8 cellular contexts compared by ENCODE assay signal in genomic region chr6:30646450-30647038, GRCh38. TPM values are rescaled to one million over a fixed set of nuclear protein-coding genes. Genes with fewer than 3 reads are reported as not detected.
A peak's percentile ranks its signal among the peaks of the same experiment; 100 is the strongest.
DNase-seq lines count a peak whose midpoint lies in the region; ATAC-seq and TF ChIP-seq lines count a peak whose summit lies in the region.

No MANE protein-coding gene starts in this region.

- no peaks in the 10 kb centered on the region for H3K27me3 ChIP-seq in prostate gland (replicated peaks; ENCODE audit: insufficient read depth)

- no peaks in the 10 kb centered on the region for H3K4me1 ChIP-seq in prostate gland (replicated peaks)

- H3K27ac Mint-ChIP-seq in activated naive CD8-positive, alpha-beta T cell, result peak overlapping the region; percentile 85

- H3K4me3 ChIP-seq in NB4 (ENCODE audit: low read depth, low read length), result peak overlapping the region; percentile 60
- H3K4me3 ChIP-seq in prostate gland, result peak overlapping the region; percentile 89 to 90

- peaks cover 2% of the 10 kb centered on the region for H3K36me3 Mint-ChIP-seq in activated naive CD8-positive, alpha-beta T cell

- ATAC-seq in GM21526 (IDR thresholded peaks at IDR 0.05; ENCODE audit: low FRiP score, unreplicated experiment) (peak; percentile 25), left cardiac atrium (peak in 1 of 2 donors; percentile 93), GM18511 (IDR thresholded peaks at IDR 0.05; ENCODE audit: unreplicated experiment) (no peak)

- peaks cover 31% of the 10 kb centered on the region for H3K4me1 Mint-ChIP-seq in activated naive CD8-positive, alpha-beta T cell (ENCODE audit: low read depth)

- H3K36me3 ChIP-seq in prostate gland, result no peaks in the 10 kb centered on the region

- peak overlapping the region; percentile 94 to 96 for H3K27ac ChIP-seq in prostate gland

- DNase-seq in NB4 (ENCODE audit: low read depth) (no peak), left cardiac atrium (peak; percentile 96), prostate gland (ENCODE audit: low spot score) (no peak), NCI-H226 (no peak), NCI-H2171 treated with DMSO at 0.1 percent for 48 hours (lab: John Stamatoyannopoulos, UW) (no peak)

- TF ChIP-seq CTCF in NB4 (IDR thresholded peaks at IDR 0.05; ENCODE audit: low read depth, low read length) (no peak), prostate gland (IDR thresholded peaks at IDR 0.05) (peak in 1 of 4 experiments; percentile 21)

- intact Hi-C loops in left cardiac atrium (cut with DNase I), result no loop called here
- intact Hi-C loops in prostate gland (cut with DNase I), result no loop called here

- TF ChIP-seq POLR2A in NB4 (IDR thresholded peaks at IDR 0.05; ENCODE audit: extremely low read depth, insufficient read length), result no peak
- no peak for TF ChIP-seq POLR2A in prostate gland (IDR thresholded peaks at IDR 0.05)

- H3K4me3 Mint-ChIP-seq in activated naive CD8-positive, alpha-beta T cell, result peak overlapping the region; percentile 92

- WGBS in prostate gland, result 10% methylated on average over 22 of the region's 22 CpGs

- H3K9me3 ChIP-seq in prostate gland, result no peaks in the 10 kb centered on the region

- H3K27me3 Mint-ChIP-seq in activated naive CD8-positive, alpha-beta T cell, result no peaks in the 10 kb centered on the region

- H3K9me3 Mint-ChIP-seq in activated naive CD8-positive, alpha-beta T cell (ENCODE audit: low read depth), result no peaks in the 10 kb centered on the region

RNA-seq across cellular contexts. Expression of gene C6orf136, which starts 0.4 kb away (rescaled TPM):
- 10 to 100 TPM; 30.1 to 39.3 TPM for total RNA-seq in left cardiac atrium
- total RNA-seq in prostate gland, result 10 to 100 TPM; 12.8 to 18.5 TPM

RNA-seq across cellular contexts. Expression of gene ATAT1, which starts 19.9 kb away (rescaled TPM):
- total RNA-seq in left cardiac atrium, result 1 to 10 TPM; 2.7 to 3.8 TPM
- total RNA-seq in prostate gland, result 10 to 100 TPM in 1 of 2 donors, 1 to 10 TPM in 1; 8.7 to 11.0 TPM

RNA-seq across cellular contexts. Expression of gene DHX16, which starts 26.3 kb away (rescaled TPM):
- 10 to 100 TPM; 17.6 to 18.6 TPM for total RNA-seq in left cardiac atrium
- total RNA-seq in prostate gland, result 10 to 100 TPM; 26.4 to 41.0 TPM

RNA-seq across cellular contexts. Expression of gene MRPS18B, which starts 28.9 kb away (rescaled TPM):
- total RNA-seq in left cardiac atrium (10 to 100 TPM; 71.1 to 74.7 TPM), prostate gland (10 to 100 TPM; 63.6 to 69.2 TPM)

RNA-seq across cellular contexts. Expression of gene PPP1R10, which starts 29.5 kb away (rescaled TPM):
- total RNA-seq in left cardiac atrium (10 to 100 TPM; 37.3 to 42.1 TPM), prostate gland (10 to 100 TPM; 40.0 to 51.0 TPM)
